Comparison of ENCODE assay signal across 30 cellular contexts in the genomic region with DNA sequence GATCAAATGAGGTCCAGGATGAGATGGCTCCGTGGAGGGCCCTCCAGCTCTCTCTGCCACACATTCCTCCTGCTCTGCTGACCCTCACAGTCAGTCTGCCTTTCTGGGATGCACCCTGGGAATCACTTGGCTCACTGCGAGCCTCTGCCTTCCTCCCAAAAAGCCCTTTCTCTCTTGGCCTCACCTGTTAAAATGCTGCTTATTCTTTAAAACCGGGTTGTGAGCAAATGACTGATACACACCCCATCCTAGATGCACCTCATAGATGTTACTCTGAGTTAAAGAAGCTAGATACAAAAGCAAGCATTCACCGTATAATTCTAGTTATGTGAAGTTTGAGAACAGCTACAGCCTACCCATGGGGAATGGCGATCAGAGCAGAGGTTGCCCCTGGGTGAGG.
"Had no signal": no experiment of that assay in that cellular context is flagged by ENCODE, and none has a peak within 500 bp of the region (broad histone marks: within the 10 kb centered on the region; RNA-seq: fewer than 3 reads in every experiment).

No MANE protein-coding gene starts in this region.

- H3K4me3 ChIP-seq: neural progenitor cell, pancreas, prostate gland, right atrium auricular region, skin epidermis, smooth muscle cell, spleen, suprapubic skin, testis, tibial artery, transverse colon, upper lobe of right lung, uterus had no signal

- H3K9me3 ChIP-seq: neutrophil, pancreas, prostate gland, right atrium auricular region, spleen, suprapubic skin, testis, tibial artery, transverse colon, upper lobe of right lung, uterus had no signal

- H3K27me3 ChIP-seq: neural progenitor cell, neutrophil, pancreas, right atrium auricular region, spleen, suprapubic skin, testis, tibial artery, transverse colon, upper lobe of right lung, uterus had no signal

- DNase-seq: naive thymus-derived CD4-positive, alpha-beta T cell; natural killer cell; nucleus accumbens; pancreas; retina; spleen; stimulated activated CD4-positive, alpha-beta T cell treated with anti-CD3 and anti-CD28 coated beads, Interleukin-12 subunit alpha, Interleukin-12 subunit beta, amount 100 ng/mL, for 4 hours; stimulated activated CD4-positive, alpha-beta T cell treated with anti-CD3 and anti-CD28 coated beads, Interleukin-1b, Interleukin-23, amount 100 ng/mL, for 48 hours; stimulated activated CD4-positive, alpha-beta T cell treated with anti-CD3 and anti-CD28 coated beads, Interleukin-4, amount 100 ng/mL, for 1 hour; stimulated activated CD4-positive, alpha-beta T cell treated with anti-CD3 and anti-CD28 coated beads, Interleukin-4, amount 100 ng/mL, for 4 hours; stimulated activated CD8-positive, alpha-beta memory T cell treated with anti-CD3 and anti-CD28 coated beads, Interleukin-4, amount 100 ng/mL, for 48 hours; stimulated activated naive CD4-positive, alpha-beta T cell; stimulated activated naive CD8-positive, alpha-beta T cell treated with anti-CD3 and anti-CD28 coated beads, Interleukin-15, amount 100 ng/mL, for 72 hours; stimulated activated naive CD8-positive, alpha-beta T cell treated with anti-CD3 and anti-CD28 coated beads, Interleukin-15, Interleukin-2, amounts not matched to agents 100 U/mL and 50 U/mL, for 24 hours; substantia nigra; testis; tibial artery; transverse colon; upper lobe of right lung; uterus had no signal

- H3K4me1 Mint-ChIP-seq: naive thymus-derived CD4-positive, alpha-beta T cell; natural killer cell; stimulated activated memory B cell treated with anti-CD40 and anti-IgM and Interleukin-4, amounts not matched to agents 10 μg/mL and 1 μg/mL and 100 μg/mL, for 72 hours; stimulated activated naive CD8-positive, alpha-beta T cell treated with anti-CD3 and anti-CD28 coated beads, Interleukin-15, amount 100 ng/mL, for 72 hours had no signal

- H3K4me1 ChIP-seq: pancreas, prostate gland, right atrium auricular region, spleen, suprapubic skin, testis, tibial artery, transverse colon, upper lobe of right lung, uterus had no signal

- H3K36me3 ChIP-seq: neural progenitor cell, neutrophil, pancreas, prostate gland, right atrium auricular region, spleen, suprapubic skin, tibial artery, transverse colon, upper lobe of right lung, uterus had no signal

- H3K9me3 Mint-ChIP-seq: natural killer cell; stimulated activated naive CD8-positive, alpha-beta T cell treated with anti-CD3 and anti-CD28 coated beads, Interleukin-15, amount 100 ng/mL, for 72 hours; type B pancreatic cell had no signal

- FAIRE-seq: pancreas had no signal

- H3K36me3 Mint-ChIP-seq: naive thymus-derived CD4-positive, alpha-beta T cell; natural killer cell; neural progenitor cell; stimulated activated memory B cell treated with anti-CD40 and anti-IgM and Interleukin-4, amounts not matched to agents 10 μg/mL and 1 μg/mL and 100 μg/mL, for 72 hours; type B pancreatic cell had no signal

- H3K27me3 Mint-ChIP-seq: stimulated activated naive CD8-positive, alpha-beta T cell treated with anti-CD3 and anti-CD28 coated beads, Interleukin-15, amount 100 ng/mL, for 72 hours; type B pancreatic cell had no signal

- H3K4me3 Mint-ChIP-seq: naive thymus-derived CD4-positive, alpha-beta T cell; natural killer cell; nephron; neural progenitor cell; stimulated activated memory B cell treated with anti-CD40 and anti-IgM and Interleukin-4, amounts not matched to agents 10 μg/mL and 1 μg/mL and 100 μg/mL, for 72 hours; stimulated activated naive CD8-positive, alpha-beta T cell treated with anti-CD3 and anti-CD28 coated beads, Interleukin-15, amount 100 ng/mL, for 72 hours; type B pancreatic cell had no signal

- H3K27ac Mint-ChIP-seq: naive thymus-derived CD4-positive, alpha-beta T cell; natural killer cell; nephron; neural progenitor cell; stimulated activated memory B cell treated with anti-CD40 and anti-IgM and Interleukin-4, amounts not matched to agents 10 μg/mL and 1 μg/mL and 100 μg/mL, for 72 hours; stimulated activated naive CD8-positive, alpha-beta T cell treated with anti-CD3 and anti-CD28 coated beads, Interleukin-15, amount 100 ng/mL, for 72 hours; type B pancreatic cell had no signal
